ENCODE assay signal across 21 cellular contexts in the genomic region with DNA sequence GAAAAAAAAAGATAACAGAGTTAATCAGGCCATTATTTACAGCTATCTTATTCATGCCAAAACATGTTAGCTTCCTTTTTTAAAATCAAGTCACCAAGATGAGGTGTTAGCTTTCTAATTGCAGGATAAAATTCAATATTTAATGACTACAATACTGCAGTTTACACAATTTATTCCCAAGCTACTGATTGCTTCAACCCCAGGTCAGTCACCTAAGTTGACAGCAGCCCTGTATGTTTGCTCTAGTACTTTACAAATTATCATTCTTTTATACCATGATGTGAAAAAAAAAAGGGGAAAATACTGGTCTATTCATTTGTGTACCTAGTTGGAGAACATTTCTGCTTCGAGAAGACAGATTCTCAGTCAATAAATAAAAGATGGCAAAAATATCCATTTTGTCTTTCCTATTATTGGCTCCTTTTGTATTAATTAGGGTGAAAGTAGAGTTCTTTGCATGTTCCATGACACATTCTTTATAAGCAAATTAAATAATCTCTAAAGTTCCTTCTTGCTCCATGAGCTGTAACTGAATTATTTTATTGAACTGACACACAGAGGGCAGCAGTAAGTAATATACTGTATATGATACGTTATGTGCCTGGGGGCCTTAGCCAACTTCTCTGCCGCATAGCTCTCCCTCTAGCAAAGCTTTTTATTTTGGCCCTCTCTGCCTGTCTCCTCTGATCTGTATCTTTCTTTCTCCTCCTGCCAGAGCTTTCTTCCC.
"Had no signal": no experiment of that assay in that cellular context is flagged by ENCODE, and none has a peak within 500 bp of the region (broad histone marks: within the 10 kb centered on the region; RNA-seq: fewer than 3 reads in every experiment).

No MANE protein-coding gene starts in this region.

- H3K27me3 Mint-ChIP-seq: activated CD4-positive, alpha-beta memory T cell treated with anti-CD3 and anti-CD28 coated beads for 36 hours; activated CD4-positive, alpha-beta T cell treated with anti-CD3 and anti-CD28 coated beads for 36 hours; activated naive CD8-positive, alpha-beta T cell; naive thymus-derived CD4-positive, alpha-beta T cell; progenitor cell of endocrine pancreas had no signal

- H3K9me3 ChIP-seq: left ventricle myocardium inferior, mucosa of descending colon, stomach, vagina had no signal

- H3K4me1 ChIP-seq: left ventricle myocardium inferior, neural progenitor cell had no signal

- H3K4me3 Mint-ChIP-seq: activated CD4-positive, alpha-beta memory T cell treated with anti-CD3 and anti-CD28 coated beads for 36 hours; activated CD4-positive, alpha-beta T cell treated with anti-CD3 and anti-CD28 coated beads for 36 hours; activated naive CD8-positive, alpha-beta T cell; activated T-helper 1 cell treated with anti-CD3 and anti-CD28 coated beads, Interleukin-12 subunit alpha, Interleukin-12 subunit beta, Interleukin-2, Interleukin-4 antibody, amounts not matched to agents 30 ng/mL and 10 ng/mL and 1 ng/mL, durations not matched to agents 14 hours and 24 hours and 36 hours; naive thymus-derived CD4-positive, alpha-beta T cell; neural progenitor cell; T-helper 2 cell treated with Interferon-gamma antibody and Interleukin-4, amounts not matched to agents 5 μg/mL and 100 μg/mL, for 36 hours; WTC11 had no signal

- FAIRE-seq: kidney, TTC549 had no signal

- H3K27ac ChIP-seq: cardiac muscle cell, left ventricle myocardium inferior, neural progenitor cell, stomach, vagina had no signal

- H3K36me3 Mint-ChIP-seq: neural progenitor cell, WTC11 had no signal

- H3K9me3 Mint-ChIP-seq: activated CD4-positive, alpha-beta memory T cell treated with anti-CD3 and anti-CD28 coated beads for 36 hours; activated T-helper 1 cell treated with anti-CD3 and anti-CD28 coated beads, Interleukin-12 subunit alpha, Interleukin-12 subunit beta, Interleukin-2, Interleukin-4 antibody, amounts not matched to agents 30 ng/mL and 10 ng/mL and 1 ng/mL, durations not matched to agents 14 hours and 24 hours and 36 hours; neural progenitor cell; T-helper 2 cell treated with Interferon-gamma antibody and Interleukin-4, amounts not matched to agents 5 μg/mL and 100 μg/mL, for 36 hours; WTC11 had no signal

- H3K4me3 ChIP-seq: cardiac muscle cell, left ventricle myocardium inferior, mucosa of descending colon, neural progenitor cell, stomach, vagina had no signal

- H3K4me2 ChIP-seq: neural progenitor cell had no signal

- DNase-seq: activated CD4-positive, alpha-beta memory T cell treated with anti-CD3 and anti-CD28 coated beads for 36 hours; activated CD4-positive, alpha-beta T cell treated with anti-CD3 and anti-CD28 coated beads for 36 hours; activated gamma-delta T cell treated with Interleukin-2 at 50 U/mL for 16 hours; activated T-cell treated with anti-CD3 and anti-CD28 coated beads for 4 hours; dermis blood vessel endothelial cell; kidney; left ventricle myocardium inferior; mesenchymal stem cell; mucosa of descending colon; naive thymus-derived CD4-positive, alpha-beta T cell; stomach; trophoblast cell had no signal

- ATAC-seq: activated CD4-positive, alpha-beta T cell treated with anti-CD3 and anti-CD28 coated beads for 36 hours; mucosa of descending colon; naive thymus-derived CD4-positive, alpha-beta T cell; WTC11 had no signal

- H3K27ac Mint-ChIP-seq: activated CD4-positive, alpha-beta memory T cell treated with anti-CD3 and anti-CD28 coated beads for 36 hours; activated CD4-positive, alpha-beta T cell treated with anti-CD3 and anti-CD28 coated beads for 36 hours; activated naive CD8-positive, alpha-beta T cell; activated T-helper 1 cell treated with anti-CD3 and anti-CD28 coated beads, Interleukin-12 subunit alpha, Interleukin-12 subunit beta, Interleukin-2, Interleukin-4 antibody, amounts not matched to agents 30 ng/mL and 10 ng/mL and 1 ng/mL, durations not matched to agents 14 hours and 24 hours and 36 hours; neural progenitor cell; progenitor cell of endocrine pancreas; T-helper 2 cell treated with Interferon-gamma antibody and Interleukin-4, amounts not matched to agents 5 μg/mL and 100 μg/mL, for 36 hours; WTC11 had no signal

- H3K36me3 ChIP-seq: cardiac muscle cell, left ventricle myocardium inferior, neural progenitor cell, stomach, vagina had no signal

- H3K27me3 ChIP-seq: cardiac muscle cell, neural progenitor cell, stomach, vagina had no signal

- H3K4me1 Mint-ChIP-seq: neural progenitor cell, WTC11 had no signal
